In the genomic region with DNA sequence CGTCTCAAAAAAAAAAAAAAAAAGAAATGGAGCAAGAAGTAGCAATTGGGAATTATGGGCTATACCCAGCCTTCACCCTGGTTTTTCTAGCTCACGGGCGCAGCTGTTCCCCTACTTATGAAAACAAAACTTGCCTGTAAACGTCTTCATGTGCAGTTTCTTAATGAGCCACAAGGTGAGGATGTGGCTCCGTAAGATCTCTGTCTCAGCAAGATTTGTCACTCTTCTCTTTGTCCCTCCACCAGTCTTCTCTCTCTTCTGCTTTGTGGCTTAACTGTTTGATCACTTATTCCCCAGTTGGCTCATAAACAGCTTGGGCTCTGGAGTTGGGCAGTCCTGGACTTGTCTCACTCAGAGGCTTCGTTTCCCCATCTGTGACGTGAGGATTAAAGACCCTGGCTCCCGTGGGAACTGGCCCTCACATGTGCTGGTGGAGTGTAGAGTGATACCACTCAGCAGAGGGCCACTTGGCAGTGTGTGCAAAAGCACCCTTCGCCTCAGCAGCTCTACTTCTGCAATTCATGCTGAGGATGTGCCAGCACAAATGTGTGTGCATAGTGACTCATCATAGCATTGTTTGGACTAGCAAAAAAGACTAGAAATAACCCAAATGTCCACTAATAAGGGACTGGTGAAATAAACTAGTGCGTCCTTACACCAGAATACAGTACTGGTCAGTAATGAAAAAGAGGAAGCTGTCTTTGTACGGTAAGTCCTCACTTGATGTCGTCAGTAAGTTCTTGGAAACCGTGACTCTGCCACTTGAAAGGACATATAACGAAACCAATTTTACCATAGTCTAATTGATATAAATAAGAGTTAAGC, we compare ENCODE assay signal across 1 cellular context.
A peak's percentile ranks its signal among the peaks of the same experiment; 100 is the strongest.
TF ChIP-seq lines count a peak whose summit lies in the region.

No MANE protein-coding gene starts in this region.

TF ChIP-seq in K562, 482 proteins besides CTCF, POLR2A, EP300 and RAD21 (continued from another document and continues in another):
- TF ChIP-seq, protein P1, sequence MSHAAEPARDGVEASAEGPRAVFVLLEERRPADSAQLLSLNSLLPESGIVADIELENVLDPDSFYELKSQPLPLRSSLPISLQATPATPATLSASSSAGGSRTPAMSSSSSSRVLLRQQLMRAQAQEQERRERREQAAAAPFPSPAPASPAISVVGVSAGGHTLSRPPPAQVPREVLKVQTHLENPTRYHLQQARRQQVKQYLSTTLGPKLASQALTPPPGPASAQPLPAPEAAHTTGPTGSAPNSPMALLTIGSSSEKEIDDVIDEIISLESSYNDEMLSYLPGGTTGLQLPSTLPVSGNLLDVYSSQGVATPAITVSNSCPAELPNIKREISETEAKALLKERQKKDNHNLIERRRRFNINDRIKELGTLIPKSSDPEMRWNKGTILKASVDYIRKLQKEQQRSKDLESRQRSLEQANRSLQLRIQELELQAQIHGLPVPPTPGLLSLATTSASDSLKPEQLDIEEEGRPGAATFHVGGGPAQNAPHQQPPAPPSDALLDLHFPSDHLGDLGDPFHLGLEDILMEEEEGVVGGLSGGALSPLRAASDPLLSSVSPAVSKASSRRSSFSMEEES (CRISPR knock-in tag; IDR thresholded peaks at IDR 0.05) = no peak
- no peak for TF ChIP-seq CREBBP (IDR thresholded peaks at IDR 0.05; ENCODE audit: low read depth, low read length)
- no peak for TF ChIP-seq ZNF354B (CRISPR knock-in tag; IDR thresholded peaks at IDR 0.05)
- TF ChIP-seq ZNF695 (CRISPR knock-in tag; IDR thresholded peaks at IDR 0.05) = no peak
- TF ChIP-seq, protein P2, sequence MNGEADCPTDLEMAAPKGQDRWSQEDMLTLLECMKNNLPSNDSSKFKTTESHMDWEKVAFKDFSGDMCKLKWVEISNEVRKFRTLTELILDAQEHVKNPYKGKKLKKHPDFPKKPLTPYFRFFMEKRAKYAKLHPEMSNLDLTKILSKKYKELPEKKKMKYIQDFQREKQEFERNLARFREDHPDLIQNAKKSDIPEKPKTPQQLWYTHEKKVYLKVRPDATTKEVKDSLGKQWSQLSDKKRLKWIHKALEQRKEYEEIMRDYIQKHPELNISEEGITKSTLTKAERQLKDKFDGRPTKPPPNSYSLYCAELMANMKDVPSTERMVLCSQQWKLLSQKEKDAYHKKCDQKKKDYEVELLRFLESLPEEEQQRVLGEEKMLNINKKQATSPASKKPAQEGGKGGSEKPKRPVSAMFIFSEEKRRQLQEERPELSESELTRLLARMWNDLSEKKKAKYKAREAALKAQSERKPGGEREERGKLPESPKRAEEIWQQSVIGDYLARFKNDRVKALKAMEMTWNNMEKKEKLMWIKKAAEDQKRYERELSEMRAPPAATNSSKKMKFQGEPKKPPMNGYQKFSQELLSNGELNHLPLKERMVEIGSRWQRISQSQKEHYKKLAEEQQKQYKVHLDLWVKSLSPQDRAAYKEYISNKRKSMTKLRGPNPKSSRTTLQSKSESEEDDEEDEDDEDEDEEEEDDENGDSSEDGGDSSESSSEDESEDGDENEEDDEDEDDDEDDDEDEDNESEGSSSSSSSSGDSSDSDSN (IDR thresholded peaks at IDR 0.05; ENCODE audit: borderline replicate concordance in 1 of 2, low read depth in 2 of 2, low read length in 2 of 2) = no peak
- no peak for TF ChIP-seq ZNF551 (CRISPR knock-in tag; IDR thresholded peaks at IDR 0.05)
- peak; percentile 41; the same call in 1 of the 2 replicates for TF ChIP-seq SP1 (CRISPR knock-in tag; IDR thresholded peaks at IDR 0.05)
- no peak for TF ChIP-seq PPARD (CRISPR knock-in tag; IDR thresholded peaks at IDR 0.05)
- TF ChIP-seq, protein P3, sequence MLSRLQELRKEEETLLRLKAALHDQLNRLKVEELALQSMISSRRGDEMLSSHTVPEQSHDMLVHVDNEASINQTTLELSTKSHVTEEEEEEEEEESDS (CRISPR knock-in tag; IDR thresholded peaks at IDR 0.05) = no peak
- no peak for TF ChIP-seq KDM2B (CRISPR knock-in tag; IDR thresholded peaks at IDR 0.05)
- no peak for TF ChIP-seq MED1 (CRISPR knock-in tag; IDR thresholded peaks at IDR 0.05; ENCODE audit: borderline replicate concordance)
- TF ChIP-seq ZC3H8 (IDR thresholded peaks at IDR 0.05) = no peak
- no peak; the same call in 1 of the 2 replicates for TF ChIP-seq GABPB1 (CRISPR knock-in tag; IDR thresholded peaks at IDR 0.05)
- TF ChIP-seq POLR2G (IDR thresholded peaks at IDR 0.05; ENCODE audit: low read depth, low read length) = no peak
- TF ChIP-seq, protein P4, sequence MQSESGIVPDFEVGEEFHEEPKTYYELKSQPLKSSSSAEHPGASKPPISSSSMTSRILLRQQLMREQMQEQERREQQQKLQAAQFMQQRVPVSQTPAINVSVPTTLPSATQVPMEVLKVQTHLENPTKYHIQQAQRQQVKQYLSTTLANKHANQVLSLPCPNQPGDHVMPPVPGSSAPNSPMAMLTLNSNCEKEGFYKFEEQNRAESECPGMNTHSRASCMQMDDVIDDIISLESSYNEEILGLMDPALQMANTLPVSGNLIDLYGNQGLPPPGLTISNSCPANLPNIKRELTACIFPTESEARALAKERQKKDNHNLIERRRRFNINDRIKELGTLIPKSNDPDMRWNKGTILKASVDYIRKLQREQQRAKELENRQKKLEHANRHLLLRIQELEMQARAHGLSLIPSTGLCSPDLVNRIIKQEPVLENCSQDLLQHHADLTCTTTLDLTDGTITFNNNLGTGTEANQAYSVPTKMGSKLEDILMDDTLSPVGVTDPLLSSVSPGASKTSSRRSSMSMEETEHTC (IDR thresholded peaks at IDR 0.05) = no peak
- TF ChIP-seq NEUROD1 (IDR thresholded peaks at IDR 0.05; ENCODE audit: borderline replicate concordance, low read depth, low read length, partially characterized antibody) = no peak
- no peak for TF ChIP-seq ZFP1 (CRISPR knock-in tag; IDR thresholded peaks at IDR 0.05)
- no peak for TF ChIP-seq MCM3 (IDR thresholded peaks at IDR 0.05)
- TF ChIP-seq CBX3 (IDR thresholded peaks at IDR 0.05; ENCODE audit: borderline replicate concordance in 1 of 2, low read length in 2 of 2) = peak in 1 of 2 experiments; percentile 62; a peak in 1 of 3 replicates
- TF ChIP-seq MTF1 (CRISPR knock-in tag; IDR thresholded peaks at IDR 0.05; ENCODE audit: borderline replicate concordance) = no peak
- TF ChIP-seq BRCA1 (IDR thresholded peaks at IDR 0.05) = no peak
- no peak for TF ChIP-seq BRCA1 (CRISPR knock-in tag; IDR thresholded peaks at IDR 0.05)
- TF ChIP-seq ZFX (CRISPR knock-in tag; IDR thresholded peaks at IDR 0.05) = peak; percentile 26; the same call in 1 of the 2 replicates
- TF ChIP-seq, protein P5, sequence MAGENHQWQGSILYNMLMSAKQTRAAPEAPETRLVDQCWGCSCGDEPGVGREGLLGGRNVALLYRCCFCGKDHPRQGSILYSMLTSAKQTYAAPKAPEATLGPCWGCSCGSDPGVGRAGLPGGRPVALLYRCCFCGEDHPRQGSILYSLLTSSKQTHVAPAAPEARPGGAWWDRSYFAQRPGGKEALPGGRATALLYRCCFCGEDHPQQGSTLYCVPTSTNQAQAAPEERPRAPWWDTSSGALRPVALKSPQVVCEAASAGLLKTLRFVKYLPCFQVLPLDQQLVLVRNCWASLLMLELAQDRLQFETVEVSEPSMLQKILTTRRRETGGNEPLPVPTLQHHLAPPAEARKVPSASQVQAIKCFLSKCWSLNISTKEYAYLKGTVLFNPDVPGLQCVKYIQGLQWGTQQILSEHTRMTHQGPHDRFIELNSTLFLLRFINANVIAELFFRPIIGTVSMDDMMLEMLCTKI (IDR thresholded peaks at IDR 0.05; ENCODE audit: partially characterized antibody) = no peak
- TF ChIP-seq, protein P6, sequence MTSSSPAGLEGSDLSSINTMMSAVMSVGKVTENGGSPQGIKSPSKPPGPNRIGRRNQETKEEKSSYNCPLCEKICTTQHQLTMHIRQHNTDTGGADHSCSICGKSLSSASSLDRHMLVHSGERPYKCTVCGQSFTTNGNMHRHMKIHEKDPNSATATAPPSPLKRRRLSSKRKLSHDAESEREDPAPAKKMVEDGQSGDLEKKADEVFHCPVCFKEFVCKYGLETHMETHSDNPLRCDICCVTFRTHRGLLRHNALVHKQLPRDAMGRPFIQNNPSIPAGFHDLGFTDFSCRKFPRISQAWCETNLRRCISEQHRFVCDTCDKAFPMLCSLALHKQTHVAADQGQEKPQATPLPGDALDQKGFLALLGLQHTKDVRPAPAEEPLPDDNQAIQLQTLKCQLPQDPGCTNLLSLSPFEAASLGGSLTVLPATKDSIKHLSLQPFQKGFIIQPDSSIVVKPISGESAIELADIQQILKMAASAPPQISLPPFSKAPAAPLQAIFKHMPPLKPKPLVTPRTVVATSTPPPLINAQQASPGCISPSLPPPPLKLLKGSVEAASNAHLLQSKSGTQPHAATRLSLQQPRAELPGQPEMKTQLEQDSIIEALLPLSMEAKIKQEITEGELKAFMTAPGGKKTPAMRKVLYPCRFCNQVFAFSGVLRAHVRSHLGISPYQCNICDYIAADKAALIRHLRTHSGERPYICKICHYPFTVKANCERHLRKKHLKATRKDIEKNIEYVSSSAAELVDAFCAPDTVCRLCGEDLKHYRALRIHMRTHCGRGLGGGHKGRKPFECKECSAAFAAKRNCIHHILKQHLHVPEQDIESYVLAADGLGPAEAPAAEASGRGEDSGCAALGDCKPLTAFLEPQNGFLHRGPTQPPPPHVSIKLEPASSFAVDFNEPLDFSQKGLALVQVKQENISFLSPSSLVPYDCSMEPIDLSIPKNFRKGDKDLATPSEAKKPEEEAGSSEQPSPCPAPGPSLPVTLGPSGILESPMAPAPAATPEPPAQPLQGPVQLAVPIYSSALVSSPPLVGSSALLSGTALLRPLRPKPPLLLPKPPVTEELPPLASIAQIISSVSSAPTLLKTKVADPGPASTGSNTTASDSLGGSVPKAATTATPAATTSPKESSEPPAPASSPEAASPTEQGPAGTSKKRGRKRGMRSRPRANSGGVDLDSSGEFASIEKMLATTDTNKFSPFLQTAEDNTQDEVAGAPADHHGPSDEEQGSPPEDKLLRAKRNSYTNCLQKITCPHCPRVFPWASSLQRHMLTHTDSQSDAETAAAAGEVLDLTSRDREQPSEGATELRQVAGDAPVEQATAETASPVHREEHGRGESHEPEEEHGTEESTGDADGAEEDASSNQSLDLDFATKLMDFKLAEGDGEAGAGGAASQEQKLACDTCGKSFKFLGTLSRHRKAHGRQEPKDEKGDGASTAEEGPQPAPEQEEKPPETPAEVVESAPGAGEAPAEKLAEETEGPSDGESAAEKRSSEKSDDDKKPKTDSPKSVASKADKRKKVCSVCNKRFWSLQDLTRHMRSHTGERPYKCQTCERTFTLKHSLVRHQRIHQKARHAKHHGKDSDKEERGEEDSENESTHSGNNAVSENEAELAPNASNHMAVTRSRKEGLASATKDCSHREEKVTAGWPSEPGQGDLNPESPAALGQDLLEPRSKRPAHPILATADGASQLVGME (CRISPR knock-in tag; IDR thresholded peaks at IDR 0.05) = no peak
- no peak for TF ChIP-seq HMG20A (CRISPR knock-in tag; conservative IDR thresholded peaks at IDR 0.05)
- TF ChIP-seq, protein P7, sequence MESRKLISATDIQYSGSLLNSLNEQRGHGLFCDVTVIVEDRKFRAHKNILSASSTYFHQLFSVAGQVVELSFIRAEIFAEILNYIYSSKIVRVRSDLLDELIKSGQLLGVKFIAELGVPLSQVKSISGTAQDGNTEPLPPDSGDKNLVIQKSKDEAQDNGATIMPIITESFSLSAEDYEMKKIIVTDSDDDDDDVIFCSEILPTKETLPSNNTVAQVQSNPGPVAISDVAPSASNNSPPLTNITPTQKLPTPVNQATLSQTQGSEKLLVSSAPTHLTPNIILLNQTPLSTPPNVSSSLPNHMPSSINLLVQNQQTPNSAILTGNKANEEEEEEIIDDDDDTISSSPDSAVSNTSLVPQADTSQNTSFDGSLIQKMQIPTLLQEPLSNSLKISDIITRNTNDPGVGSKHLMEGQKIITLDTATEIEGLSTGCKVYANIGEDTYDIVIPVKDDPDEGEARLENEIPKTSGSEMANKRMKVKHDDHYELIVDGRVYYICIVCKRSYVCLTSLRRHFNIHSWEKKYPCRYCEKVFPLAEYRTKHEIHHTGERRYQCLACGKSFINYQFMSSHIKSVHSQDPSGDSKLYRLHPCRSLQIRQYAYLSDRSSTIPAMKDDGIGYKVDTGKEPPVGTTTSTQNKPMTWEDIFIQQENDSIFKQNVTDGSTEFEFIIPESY (CRISPR knock-in tag; IDR thresholded peaks at IDR 0.05) = peak; percentile 98
- no peak for TF ChIP-seq RNF2 (IDR thresholded peaks at IDR 0.05)
- no peak for TF ChIP-seq TFAM (CRISPR knock-in tag; conservative IDR thresholded peaks at IDR 0.05)
- TF ChIP-seq MBD2 (IDR thresholded peaks at IDR 0.05; ENCODE audit: borderline replicate concordance, low read depth) = no peak
- no peak for TF ChIP-seq RBFOX2 (IDR thresholded peaks at IDR 0.05; ENCODE audit: low read depth, low read length)
- TF ChIP-seq RUNX1 (IDR thresholded peaks at IDR 0.05; ENCODE audit: low read depth) = no peak
- no peak for TF ChIP-seq CBX8 (IDR thresholded peaks at IDR 0.05; ENCODE audit: borderline replicate concordance, extremely low read depth, low read depth, low read length, poor library complexity, severe bottlenecking)
- TF ChIP-seq TEAD4 (IDR thresholded peaks at IDR 0.05; ENCODE audit: low read length) = peak; percentile 6; the same call in 1 of the 2 replicates
- TF ChIP-seq TEAD4 (CRISPR knock-in tag; IDR thresholded peaks at IDR 0.05; ENCODE audit: borderline replicate concordance) = no peak
- TF ChIP-seq ZNF140 (CRISPR knock-in tag; IDR thresholded peaks at IDR 0.05) = no peak
- TF ChIP-seq MAFK (IDR thresholded peaks at IDR 0.05; ENCODE audit: low read length) = peak; percentile 43; the same call in 1 of the 2 replicates
- no peak for TF ChIP-seq CBX1 (IDR thresholded peaks at IDR 0.05; ENCODE audit: low read depth)
- TF ChIP-seq, protein P8, sequence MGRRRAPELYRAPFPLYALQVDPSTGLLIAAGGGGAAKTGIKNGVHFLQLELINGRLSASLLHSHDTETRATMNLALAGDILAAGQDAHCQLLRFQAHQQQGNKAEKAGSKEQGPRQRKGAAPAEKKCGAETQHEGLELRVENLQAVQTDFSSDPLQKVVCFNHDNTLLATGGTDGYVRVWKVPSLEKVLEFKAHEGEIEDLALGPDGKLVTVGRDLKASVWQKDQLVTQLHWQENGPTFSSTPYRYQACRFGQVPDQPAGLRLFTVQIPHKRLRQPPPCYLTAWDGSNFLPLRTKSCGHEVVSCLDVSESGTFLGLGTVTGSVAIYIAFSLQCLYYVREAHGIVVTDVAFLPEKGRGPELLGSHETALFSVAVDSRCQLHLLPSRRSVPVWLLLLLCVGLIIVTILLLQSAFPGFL (CRISPR knock-in tag; IDR thresholded peaks at IDR 0.05) = no peak
- TF ChIP-seq ILK (tag; IDR thresholded peaks at IDR 0.05; ENCODE audit: borderline replicate concordance, low read depth) = no peak
- no peak for TF ChIP-seq CCNT2 (IDR thresholded peaks at IDR 0.05; ENCODE audit: borderline replicate concordance, extremely low read depth, insufficient read length, low read depth, low read length)
- no peak for TF ChIP-seq GABPB2 (CRISPR knock-in tag; conservative IDR thresholded peaks at IDR 0.05)
- 0 out of 2 replicates have a peak, but pooled peaks have one; percentile 52 for TF ChIP-seq DNMT1 (IDR thresholded peaks at IDR 0.05)
- TF ChIP-seq ZC3H4 (CRISPR knock-in tag; IDR thresholded peaks at IDR 0.05; ENCODE audit: borderline replicate concordance) = no peak
- peak; percentile 41; the same call in 1 of the 2 replicates for TF ChIP-seq MYC (IDR thresholded peaks at IDR 0.05; ENCODE audit: low read depth, low read length)
- no peak for TF ChIP-seq MYC (CRISPR knock-in tag; IDR thresholded peaks at IDR 0.05; ENCODE audit: borderline replicate concordance, low read depth)
- no peak for TF ChIP-seq PRPF4 (IDR thresholded peaks at IDR 0.05; ENCODE audit: insufficient read depth, low read depth, low read length, poor library complexity, severe bottlenecking)
- TF ChIP-seq MYNN (IDR thresholded peaks at IDR 0.05) = no peak
- no peak for TF ChIP-seq MYNN (CRISPR knock-in tag; IDR thresholded peaks at IDR 0.05)
- TF ChIP-seq ZNF23 (CRISPR knock-in tag; IDR thresholded peaks at IDR 0.05) = no peak
- TF ChIP-seq ADNP (tag; IDR thresholded peaks at IDR 0.05) = 0 out of 2 replicates have a peak, but pooled peaks have one; percentile 47
- no peak for TF ChIP-seq ZNF444 (CRISPR knock-in tag; IDR thresholded peaks at IDR 0.05)
- TF ChIP-seq ZNF143 (CRISPR knock-in tag; IDR thresholded peaks at IDR 0.05) = no peak
- TF ChIP-seq ZNF41 (CRISPR knock-in tag; conservative IDR thresholded peaks at IDR 0.05) = no peak
